Comparison of ENCODE assay signal across 8 cellular contexts in the genomic region with DNA sequence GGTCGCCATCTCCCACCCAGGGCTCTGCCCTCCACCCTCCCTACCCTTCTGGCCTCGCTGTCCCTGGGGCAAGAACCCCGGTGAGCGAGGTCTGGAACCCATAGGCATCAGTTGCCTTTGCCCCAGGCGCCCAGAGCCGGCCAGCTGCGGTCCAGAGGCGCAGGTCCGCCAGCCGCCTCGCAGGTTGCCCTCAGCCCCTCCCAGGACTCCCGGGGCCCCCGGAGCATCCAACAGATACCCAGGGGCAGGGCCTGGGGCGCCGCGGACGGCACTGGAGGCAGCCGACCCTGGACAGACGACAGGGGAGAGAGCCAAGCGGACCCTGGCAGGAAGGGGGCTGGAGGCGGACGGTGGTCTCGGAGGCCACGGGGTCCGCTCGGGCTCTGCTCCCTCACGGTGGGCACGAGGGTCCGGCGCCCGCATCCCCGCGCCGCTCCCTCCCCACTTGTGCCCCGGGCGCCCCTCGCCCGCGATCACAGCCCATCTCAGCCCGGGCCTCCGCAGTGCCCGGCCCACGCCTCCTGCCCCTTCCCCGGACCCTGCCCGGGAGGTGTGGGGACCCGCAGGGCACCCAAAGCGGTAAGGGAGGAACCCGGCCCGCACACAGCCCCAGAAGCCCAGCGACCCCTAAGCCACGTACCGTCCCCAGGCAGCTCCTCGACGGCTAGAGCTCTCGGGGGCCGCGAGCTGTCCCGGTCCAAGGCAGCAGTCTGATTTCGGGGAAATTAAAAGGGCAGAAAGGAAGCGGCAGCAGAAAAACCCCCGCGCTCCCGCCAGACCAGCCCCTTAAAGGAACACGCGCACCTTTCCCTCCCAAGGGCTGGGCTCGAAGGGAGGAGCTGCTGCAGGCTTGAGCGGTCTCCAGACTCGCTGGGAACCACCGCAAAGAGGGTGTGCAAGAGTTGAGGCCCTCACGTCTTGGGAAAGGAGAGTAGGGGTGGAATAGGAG. TPM values are rescaled to one million over a fixed set of nuclear protein-coding genes. Genes with fewer than 3 reads are reported as not detected.
DNase-seq lines count a peak whose midpoint lies in the region; ATAC-seq and TF ChIP-seq lines count a peak whose summit lies in the region.

A gene with protein sequence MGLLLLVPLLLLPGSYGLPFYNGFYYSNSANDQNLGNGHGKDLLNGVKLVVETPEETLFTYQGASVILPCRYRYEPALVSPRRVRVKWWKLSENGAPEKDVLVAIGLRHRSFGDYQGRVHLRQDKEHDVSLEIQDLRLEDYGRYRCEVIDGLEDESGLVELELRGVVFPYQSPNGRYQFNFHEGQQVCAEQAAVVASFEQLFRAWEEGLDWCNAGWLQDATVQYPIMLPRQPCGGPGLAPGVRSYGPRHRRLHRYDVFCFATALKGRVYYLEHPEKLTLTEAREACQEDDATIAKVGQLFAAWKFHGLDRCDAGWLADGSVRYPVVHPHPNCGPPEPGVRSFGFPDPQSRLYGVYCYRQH (minus strand): TSS at position 726 of the 949 bp plus-strand sequence. CDS start 8,246 bp downstream, outside the sequence.

- BruUV-seq in Panc1 (replicated peaks; lab: Mats Ljungman, UMichigan) = no TSS peak

- DNase-seq in AG04450 (ENCODE audit: low read depth, low spot score) (no peak), Panc1 (ENCODE audit: low read depth, low spot score) (no peak), left ventricle myocardium inferior (no peak), sigmoid colon (no peak), NAMALWA (ENCODE audit: low spot score) (no peak)
- peak; percentile 42 for DNase-seq in activated effector memory CD4-positive, alpha-beta T cell treated with Interleukin-2 at 50 U/mL for 16 hours

- TF ChIP-seq POLR2A in sigmoid colon (IDR thresholded peaks at IDR 0.05) = no peak

- POLR2A ChIA-PET in AG04450 (lab: Yijun Ruan, JAX) (no interaction called here), Panc1 (lab: Charles Lee) (interaction anchor here (0.6 to 1.1 kb wide), 5 partner anchors 109 to 350 kb away, joined by 3 to 11 read pairs (median 3); no protein-coding TSS in a partner anchor)

- H3K27me3 ChIP-seq in AG04450 (ENCODE audit: control insufficient read depth, insufficient read depth, low read length) = no peaks in the 10 kb centered on the region
- no peaks in the 10 kb centered on the region for H3K27me3 ChIP-seq in Panc1 (ENCODE audit: control insufficient read depth, insufficient read depth, low read length)
- H3K27me3 ChIP-seq in left ventricle myocardium inferior (ENCODE audit: low read depth) = peaks cover 10% of the 10 kb centered on the region
- peaks cover 11 to 46% (median 39%) of the 10 kb centered on the region in 3 donors for H3K27me3 ChIP-seq in sigmoid colon

- H3K27ac ChIP-seq in AG04450 (ENCODE audit: low read depth, low read length) (no peak within 1 kb of the TSS), Panc1 (ENCODE audit: low read length) (peak within 1 kb of the TSS; percentile 88), left ventricle myocardium inferior (replicated peaks) (peak within 1 kb of the TSS; percentile 23), sigmoid colon (peak within 1 kb of the TSS in 1 of 4 donors; percentile 77)

- in situ Hi-C loops in Panc1 (cut with HindIII; ENCODE audit: low pct_unique_long_range_greater_than_20kb, low sequenced_read_pairs) = no loop called here

- CTCF ChIA-PET in AG04450 (lab: Charles Lee) = interaction anchor here (0.5 to 6.5 kb wide), 7 partner anchors 9 to 1290 kb away, joined by 3 to 37 read pairs (median 7); no protein-coding TSS in a partner anchor
- CTCF ChIA-PET in Panc1 (lab: Charles Lee) = interaction anchor here (0.5 to 0.7 kb wide), 4 partner anchors 10 to 286 kb away, joined by 3 to 6 read pairs (median 4); no protein-coding TSS in a partner anchor

- WGBS in sigmoid colon, 2 donors = 1 to 3% methylated on average over 70 of the region's 70 CpGs

- TF ChIP-seq EP300 in sigmoid colon (IDR thresholded peaks at IDR 0.05) = no peak

- intact Hi-C loops in Panc1 (cut with micrococcal nuclease; ENCODE audit: unreplicated experiment) = loop anchor here (5.0 kb wide), 1 partner anchor 282 kb away; no protein-coding TSS in a partner anchor
- intact Hi-C loops in left ventricle myocardium inferior (cut with micrococcal nuclease) = no loop called here
- intact Hi-C loops in sigmoid colon (cut with DNase I) = loop anchor here (5.0 kb wide), 4 partner anchors 238 to 418 kb away; partner anchors contain the start of genes AEN and FANCI

- no peaks in the 10 kb centered on the region; the same call in 1 of the 2 replicates for H3K9me3 ChIP-seq in AG04450 (ENCODE audit: control insufficient read depth, insufficient read depth, low read length)
- no peaks in the 10 kb centered on the region for H3K9me3 ChIP-seq in Panc1 (ENCODE audit: control insufficient read depth, insufficient read depth, low read depth, low read length)
- H3K9me3 ChIP-seq in left ventricle myocardium inferior (replicated peaks) = no peaks in the 10 kb centered on the region
- no peaks in the 10 kb centered on the region for H3K9me3 ChIP-seq in sigmoid colon

- TF ChIP-seq CTCF in AG04450 (IDR thresholded peaks at IDR 0.05; ENCODE audit: low read depth, low read length) (no peak), Panc1 (IDR thresholded peaks at IDR 0.05) (no peak), left ventricle myocardium inferior (IDR thresholded peaks at IDR 0.05; ENCODE audit: borderline replicate concordance) (no peak), sigmoid colon (IDR thresholded peaks at IDR 0.05) (no peak)

- H3K36me3 ChIP-seq in Panc1 (ENCODE audit: control insufficient read depth, insufficient read depth, low read length) (no peaks in the 10 kb centered on the region), left ventricle myocardium inferior (peaks cover 16% of the 10 kb centered on the region), sigmoid colon (no peaks in the 10 kb centered on the region)

- ATAC-seq in GM21423 (IDR thresholded peaks at IDR 0.05; ENCODE audit: unreplicated experiment) (peak; percentile 45), Panc1 (peak; percentile 60), HG02840 (IDR thresholded peaks at IDR 0.05; ENCODE audit: low FRiP score, unreplicated experiment) (no peak)

- H3K4me1 ChIP-seq in Panc1 (ENCODE audit: control insufficient read depth, insufficient read depth, low read length) (peaks cover 49% of the 10 kb centered on the region), left ventricle myocardium inferior (peaks cover 59% of the 10 kb centered on the region), sigmoid colon (peaks cover 0 to 36% (median 32%) of the 10 kb centered on the region in 4 donors)

- peak within 1 kb of the TSS; percentile 68 for H3K4me3 ChIP-seq in AG04450 (ENCODE audit: low read depth, low read length)
- peak within 1 kb of the TSS; percentile 55 to 71 for H3K4me3 ChIP-seq in Panc1 (ENCODE audit: low read depth in 2 of 2, low read length in 2 of 2)
- H3K4me3 ChIP-seq in left ventricle myocardium inferior = peak within 1 kb of the TSS; percentile 67
- peak within 1 kb of the TSS; percentile 24 to 49 (median 38) for H3K4me3 ChIP-seq in sigmoid colon

RNA-seq across cellular contexts. Expression of the gene that starts here (rescaled TPM):
- 5.6 and 6.8 TPM in 2 replicates for polyA plus RNA-seq in AG04450 (2011; rRNA removed)
- 3.0 and 4.3 TPM in 2 replicates for polyA minus RNA-seq in AG04450 (2011; rRNA and poly(A)+ RNA removed)
- 168 TPM for total RNA-seq in Panc1 (2021; ENCODE audit: unreplicated experiment)
- 158 TPM for polyA plus RNA-seq in Panc1 (2012; ENCODE audit: insufficient read length)
- 3.2 TPM for total RNA-seq in left ventricle myocardium inferior
- total RNA-seq in sigmoid colon = 10 to 100 TPM in 1 of 4 donors, 1 to 10 TPM in 3; 1.6 to 14.5 (median 4.2) TPM
- 10 to 100 TPM in 1 of 3 donors, under 1 TPM in 1, not detected in 1; 0.60 to 20.9 TPM for polyA plus RNA-seq in sigmoid colon

Comparison
In these comparisons a context has a peak if more than half of its experiments do, and no peak if none do; other contexts are left out.
1. RNA of the gene that starts here (total RNA-seq): 168 TPM in Panc1 (single experiment); 1.6 to 14.5 TPM in sigmoid colon and 3.2 TPM in left ventricle myocardium inferior (single experiment); every median in the first group is over 10 times any median in the second.
2. Peak in every context shown above with its lines, with median percentiles within 50 percentile points of each other: H3K4me3 ChIP-seq.